ENCODE assay signal across 12 cellular contexts in genomic region chr11:69010361-69010891, GRCh38. TPM values are rescaled to one million over a fixed set of nuclear protein-coding genes. Genes with fewer than 3 reads are reported as not detected.
DNase-seq lines count a peak whose midpoint lies in the region; ATAC-seq and TF ChIP-seq lines count a peak whose summit lies in the region.
"Had no signal": no experiment of that assay in that cellular context is flagged by ENCODE, and none has a peak within 500 bp of the region (broad histone marks: within the 10 kb centered on the region; RNA-seq: fewer than 3 reads in every experiment).

No MANE protein-coding gene starts in this region.

- POLR2A ChIA-PET in GM10248 (lab: Yijun Ruan, JAX): no interaction called here
- POLR2A ChIA-PET in activated CD8-positive, alpha-beta T cell treated with anti-CD3 and anti-CD28 coated beads, Interleukin-2, amount 10 ng/mL, durations not matched to agents 7 days and 5 days (lab: Charles Lee): no interaction called here

- H3K9me3 Mint-ChIP-seq in activated CD8-positive, alpha-beta T cell treated with anti-CD3 and anti-CD28 coated beads, Interleukin-2, amount 10 ng/mL, durations not matched to agents 7 days and 5 days (ENCODE audit: insufficient read depth): no peaks in the 10 kb centered on the region

- 37% methylated on average over 9 of the region's 9 CpGs for WGBS in right cardiac atrium

- no peak overlapping the region for H3K4me3 Mint-ChIP-seq in activated CD8-positive, alpha-beta T cell treated with anti-CD3 and anti-CD28 coated beads, Interleukin-2, amount 10 ng/mL, durations not matched to agents 7 days and 5 days

- TF ChIP-seq CTCF in GM20000 (IDR thresholded peaks at IDR 0.05; ENCODE audit: extremely low read depth, missing control alignments) (no peak), GM10248 (IDR thresholded peaks at IDR 0.05; ENCODE audit: control extremely low read depth, extremely low read depth, low read depth, missing control alignments) (no peak)

- H3K36me3 Mint-ChIP-seq in activated CD8-positive, alpha-beta T cell treated with anti-CD3 and anti-CD28 coated beads, Interleukin-2, amount 10 ng/mL, durations not matched to agents 7 days and 5 days (ENCODE audit: low read depth): no peaks in the 10 kb centered on the region

- H3K9ac ChIP-seq in adipocyte (ENCODE audit: low read length): peak overlapping the region; percentile 92

- H3K9me3 ChIP-seq in adipocyte (ENCODE audit: control insufficient read depth, low read length) (no peaks in the 10 kb centered on the region), right cardiac atrium (ENCODE audit: control insufficient read depth, low read length) (no peaks in the 10 kb centered on the region)

- peaks cover 2% of the 10 kb centered on the region for H3K4me1 Mint-ChIP-seq in activated CD8-positive, alpha-beta T cell treated with anti-CD3 and anti-CD28 coated beads, Interleukin-2, amount 10 ng/mL, durations not matched to agents 7 days and 5 days (ENCODE audit: low read depth)

- intact Hi-C loops in right cardiac atrium (cut with DNase I): loop anchor here in 1 of 4 donors (10.0 kb wide), 1 partner anchor 66 kb away; no protein-coding TSS in a partner anchor

- H3K27ac Mint-ChIP-seq in activated CD8-positive, alpha-beta T cell treated with anti-CD3 and anti-CD28 coated beads, Interleukin-2, amount 10 ng/mL, durations not matched to agents 7 days and 5 days: no peak overlapping the region

- H3K4me3 ChIP-seq in adipocyte (ENCODE audit: low read length) (peak overlapping the region; percentile 76), right cardiac atrium (ENCODE audit: low read length) (peak overlapping the region; percentile 33), skin epidermis (peak overlapping the region; percentile 8 to 48 (median 26))

- no peak for ATAC-seq in right cardiac atrium
- no peak for ATAC-seq in activated CD8-positive, alpha-beta T cell treated with anti-CD3 and anti-CD28 coated beads, Interleukin-2, amount 10 ng/mL, durations not matched to agents 7 days and 5 days

- peak overlapping the region; percentile 31 for H3K27ac ChIP-seq in right cardiac atrium (ENCODE audit: low read length)
- H3K27ac ChIP-seq in skin epidermis: peak overlapping the region in 17 of 21 experiments; percentile 22 to 91 (median 76)
- H3K27ac ChIP-seq: HL-60, VCaP had no signal

- H3K27me3 ChIP-seq in adipocyte (replicated peaks; ENCODE audit: control insufficient read depth, insufficient read depth, low read length): no peaks in the 10 kb centered on the region
- H3K27me3 ChIP-seq in right cardiac atrium (ENCODE audit: control insufficient read depth, insufficient read depth): no peaks in the 10 kb centered on the region

- CTCF ChIA-PET in GM10248 (lab: Yijun Ruan, JAX): interaction anchor here (1.4 kb wide), 1 partner anchor 11 kb away, joined by 4 read pairs; no protein-coding TSS in a partner anchor
- CTCF ChIA-PET in activated CD8-positive, alpha-beta T cell treated with anti-CD3 and anti-CD28 coated beads, Interleukin-2, amount 10 ng/mL, durations not matched to agents 7 days and 5 days (lab: Charles Lee): interaction anchor here (1.3 kb wide), 1 partner anchor 8 kb away, joined by 4 read pairs; no protein-coding TSS in a partner anchor

- H3K36me3 ChIP-seq in adipocyte (ENCODE audit: control insufficient read depth, insufficient read depth, low read length, severe bottlenecking): peaks cover 7% of the 10 kb centered on the region

- peaks cover 68% of the 10 kb centered on the region for H3K4me1 ChIP-seq in adipocyte (ENCODE audit: control insufficient read depth, insufficient read depth, low read length)
- peaks cover 2% of the 10 kb centered on the region for H3K4me1 ChIP-seq in right cardiac atrium (ENCODE audit: control insufficient read depth, insufficient read depth, low read length)

- H3K27me3 Mint-ChIP-seq in activated CD8-positive, alpha-beta T cell treated with anti-CD3 and anti-CD28 coated beads, Interleukin-2, amount 10 ng/mL, durations not matched to agents 7 days and 5 days (ENCODE audit: low read depth): peaks cover 24% of the 10 kb centered on the region

- DNase-seq in GM20000 (ENCODE audit: low spot score) (peak; percentile 32), adipocyte (ENCODE audit: low read depth) (peak; percentile 42), right cardiac atrium (peak in 1 of 3 donors; percentile 44), mesenteric fat pad (ENCODE audit: low spot score) (no peak), HUDEP-2 (lab: John Stamatoyannopoulos, UW; ENCODE audit: unreplicated experiment in 76 of 76) (no peak), GM10248 (ENCODE audit: extremely low spot score) (no peak)
- no peak for DNase-seq in activated CD8-positive, alpha-beta T cell treated with anti-CD3 and anti-CD28 coated beads, Interleukin-2, amount 10 ng/mL, durations not matched to agents 7 days and 5 days

RNA-seq across cellular contexts. Expression of gene MRGPRF, which starts 2.6 kb away (rescaled TPM):
- total RNA-seq in right cardiac atrium: 10 to 100 TPM in 2 of 4 donors, 1 to 10 TPM in 2; 4.6 to 16.2 (median 9.3) TPM
- 9.4 TPM for polyA plus RNA-seq in right cardiac atrium
- 29.8 TPM for total RNA-seq in mesenteric fat pad
- not detected for total RNA-seq in activated CD8-positive, alpha-beta T cell treated with anti-CD3 and anti-CD28 coated beads, Interleukin-2, amount 10 ng/mL, durations not matched to agents 7 days and 5 days
- total RNA-seq: NCI-H460 had no signal

RNA-seq across cellular contexts. Expression of gene MRGPRD, which starts 29.6 kb away (rescaled TPM):
- total RNA-seq in right cardiac atrium (not detected), mesenteric fat pad (not detected)
- not detected for polyA plus RNA-seq in right cardiac atrium
- total RNA-seq in activated CD8-positive, alpha-beta T cell treated with anti-CD3 and anti-CD28 coated beads, Interleukin-2, amount 10 ng/mL, durations not matched to agents 7 days and 5 days: not detected
- total RNA-seq: lung, NCI-H460 had no signal
- polyA plus RNA-seq: lung had no signal

RNA-seq across cellular contexts. Expression of gene TPCN2, which starts 38.3 kb away (rescaled TPM):
- 10 to 100 TPM in 1 of 4 donors, 1 to 10 TPM in 3; 7.2 to 11.1 (median 9.0) TPM for total RNA-seq in right cardiac atrium
- polyA plus RNA-seq in right cardiac atrium: 7.0 TPM
- 17.1 TPM for total RNA-seq in mesenteric fat pad
- total RNA-seq in activated CD8-positive, alpha-beta T cell treated with anti-CD3 and anti-CD28 coated beads, Interleukin-2, amount 10 ng/mL, durations not matched to agents 7 days and 5 days: 10 to 100 TPM; 19.1 to 21.2 TPM

Comparison
In these comparisons a context has a peak if more than half of its experiments do, and no peak if none do; other contexts are left out.
1. DNase-seq: peak in GM20000 (single experiment) and adipocyte (single experiment); none in mesenteric fat pad (single experiment), HUDEP-2 (0 of 76), GM10248 (single experiment) and activated CD8-positive, alpha-beta T cell treated with anti-CD3 and anti-CD28 coated beads, Interleukin-2, amount 10 ng/mL, durations not matched to agents 7 days and 5 days (single experiment).
2. H3K4me3 ChIP-seq: peak in every context shown above with its lines; median percentile 76 in adipocyte; 33 in right cardiac atrium; 26 in skin epidermis.
3. RNA of gene MRGPRF, which starts 2.6 kb away (total RNA-seq): 29.8 TPM in mesenteric fat pad (single experiment) and 4.6 to 16.2 TPM in right cardiac atrium; not detected in activated CD8-positive, alpha-beta T cell treated with anti-CD3 and anti-CD28 coated beads, Interleukin-2, amount 10 ng/mL, durations not matched to agents 7 days and 5 days; every median in the first group is over 4 times any median in the second.